ENCODE assay signal across 10 cellular contexts in genomic region chr2:11743531-11743815, GRCh38. TPM values are rescaled to one million over a fixed set of nuclear protein-coding genes. Genes with fewer than 3 reads are reported as not detected.
A peak's percentile ranks its signal among the peaks of the same experiment; 100 is the strongest.
DNase-seq lines count a peak whose midpoint lies in the region; ATAC-seq and TF ChIP-seq lines count a peak whose summit lies in the region.
"Had no signal": no experiment of that assay in that cellular context is flagged by ENCODE, and none has a peak within 500 bp of the region (broad histone marks: within the 10 kb centered on the region; RNA-seq: fewer than 3 reads in every experiment).

No MANE protein-coding gene starts in this region.

- H3K9me3 Mint-ChIP-seq in stimulated activated naive CD8-positive, alpha-beta T cell treated with anti-CD3 and anti-CD28 coated beads, Interleukin-15, Interleukin-2, amounts not matched to agents 100 ng/mL and 50 ng/mL, for 24 hours = no peaks in the 10 kb centered on the region
- no peaks in the 10 kb centered on the region for H3K9me3 Mint-ChIP-seq in stimulated activated naive CD8-positive, alpha-beta T cell treated with anti-CD3 and anti-CD28 coated beads, Interleukin-15, amount 100 ng/mL, for 72 hours

- H3K9me3 ChIP-seq in lower lobe of right lung = no peaks in the 10 kb centered on the region
- no peaks in the 10 kb centered on the region for H3K9me3 ChIP-seq in vagina
- H3K9me3 ChIP-seq: MG63, testis had no signal

- H3K27me3 Mint-ChIP-seq in stimulated activated naive CD8-positive, alpha-beta T cell treated with anti-CD3 and anti-CD28 coated beads, Interleukin-15, Interleukin-2, amounts not matched to agents 100 ng/mL and 50 ng/mL, for 24 hours = no peaks in the 10 kb centered on the region
- no peaks in the 10 kb centered on the region for H3K27me3 Mint-ChIP-seq in stimulated activated naive CD8-positive, alpha-beta T cell treated with anti-CD3 and anti-CD28 coated beads, Interleukin-15, amount 100 ng/mL, for 72 hours

- peak overlapping the region; percentile 80 for H3K27ac Mint-ChIP-seq in stimulated activated naive CD8-positive, alpha-beta T cell treated with anti-CD3 and anti-CD28 coated beads, Interleukin-15, Interleukin-2, amounts not matched to agents 100 ng/mL and 50 ng/mL, for 24 hours
- no peak overlapping the region for H3K27ac Mint-ChIP-seq in stimulated activated naive CD8-positive, alpha-beta T cell treated with anti-CD3 and anti-CD28 coated beads, Interleukin-15, amount 100 ng/mL, for 72 hours

- H3K4me3 ChIP-seq in lower lobe of right lung (no peak overlapping the region), vagina (no peak overlapping the region)
- H3K4me3 ChIP-seq: MG63, testis had no signal

- no peak for DNase-seq in stimulated activated naive CD8-positive, alpha-beta T cell treated with anti-CD3 and anti-CD28 coated beads, Interleukin-15, amount 100 ng/mL, for 72 hours
- no peak for DNase-seq in lower lobe of right lung
- peak in 1 of 2 donors; percentile 81 for DNase-seq in vagina (ENCODE audit: extremely low spot score in 2 of 2)

- H3K36me3 ChIP-seq in lower lobe of right lung (no peaks in the 10 kb centered on the region), vagina (no peaks in the 10 kb centered on the region)

- H3K4me3 Mint-ChIP-seq in stimulated activated naive CD8-positive, alpha-beta T cell treated with anti-CD3 and anti-CD28 coated beads, Interleukin-15, Interleukin-2, amounts not matched to agents 100 ng/mL and 50 ng/mL, for 24 hours = no peak overlapping the region
- H3K4me3 Mint-ChIP-seq in stimulated activated naive CD8-positive, alpha-beta T cell treated with anti-CD3 and anti-CD28 coated beads, Interleukin-15, amount 100 ng/mL, for 72 hours = no peak overlapping the region

- TF ChIP-seq POLR2A in vagina (IDR thresholded peaks at IDR 0.05) = no peak

- ATAC-seq in stimulated activated naive CD8-positive, alpha-beta T cell treated with anti-CD3 and anti-CD28 coated beads, Interleukin-15, amount 100 ng/mL, for 72 hours = no peak
- ATAC-seq in lower lobe of right lung (no peak), HG03095 (IDR thresholded peaks at IDR 0.05; ENCODE audit: unreplicated experiment) (no peak), HG02763 (IDR thresholded peaks at IDR 0.05; ENCODE audit: unreplicated experiment) (no peak), GM19397 (IDR thresholded peaks at IDR 0.05; ENCODE audit: unreplicated experiment) (no peak)

- H3K4me1 ChIP-seq in lower lobe of right lung (peaks cover 58% of the 10 kb centered on the region), vagina (peaks cover 38% of the 10 kb centered on the region)

- H3K4me1 Mint-ChIP-seq in stimulated activated naive CD8-positive, alpha-beta T cell treated with anti-CD3 and anti-CD28 coated beads, Interleukin-15, Interleukin-2, amounts not matched to agents 100 ng/mL and 50 ng/mL, for 24 hours (ENCODE audit: low read depth) = peaks cover 57% of the 10 kb centered on the region
- peaks cover 52% of the 10 kb centered on the region for H3K4me1 Mint-ChIP-seq in stimulated activated naive CD8-positive, alpha-beta T cell treated with anti-CD3 and anti-CD28 coated beads, Interleukin-15, amount 100 ng/mL, for 72 hours

- no peaks in the 10 kb centered on the region for H3K27me3 ChIP-seq in lower lobe of right lung (ENCODE audit: low read depth)
- H3K27me3 ChIP-seq in vagina = no peaks in the 10 kb centered on the region
- H3K27me3 ChIP-seq: MG63, testis had no signal

- no peaks in the 10 kb centered on the region for H3K36me3 Mint-ChIP-seq in stimulated activated naive CD8-positive, alpha-beta T cell treated with anti-CD3 and anti-CD28 coated beads, Interleukin-15, Interleukin-2, amounts not matched to agents 100 ng/mL and 50 ng/mL, for 24 hours (ENCODE audit: low read depth)

- TF ChIP-seq CTCF in lower lobe of right lung (IDR thresholded peaks at IDR 0.05) (no peak), vagina (IDR thresholded peaks at IDR 0.05) (no peak)

- intact Hi-C loops in lower lobe of right lung (cut with DNase I) = no loop called here
- intact Hi-C loops in vagina (cut with DNase I) = loop anchor here (5.0 kb wide), 1 partner anchor 39 kb away; no protein-coding TSS in a partner anchor

- H3K27ac ChIP-seq in angular gyrus (ENCODE audit: low read depth, low read length) (peak overlapping the region; percentile 50), lower lobe of right lung (peak overlapping the region; percentile 66), vagina (peak overlapping the region; percentile 72)

RNA-seq across cellular contexts. Expression of gene LPIN1, which starts 3.0 kb away (rescaled TPM):
- total RNA-seq in lower lobe of right lung (52.7 TPM), vagina (67.5 TPM)
